In genomic region chr5:142677212-142677611, GRCh38 we compare ENCODE assay signal across 15 cellular contexts. TPM values are rescaled to one million over a fixed set of nuclear protein-coding genes. Genes with fewer than 3 reads are reported as not detected.
"Had no signal": no experiment of that assay in that cellular context is flagged by ENCODE, and none has a peak within 500 bp of the region (broad histone marks: within the 10 kb centered on the region; RNA-seq: fewer than 3 reads in every experiment).

No MANE protein-coding gene starts in this region.

- H3K36me3 ChIP-seq: thoracic aorta had no signal

- DNase-seq: activated CD4-positive, alpha-beta T cell treated with anti-CD3 and anti-CD28 coated beads for 4 hours; activated CD8-positive, alpha-beta memory T cell treated with anti-CD3 and anti-CD28 coated beads, Interleukin-2, amount 50 U/mL, for 4 hours; activated CD8-positive, alpha-beta T cell treated with anti-CD3 and anti-CD28 coated beads for 36 hours; activated naive CD4-positive, alpha-beta T cell treated with anti-CD3 and anti-CD28 coated beads for 36 hours; central memory CD4-positive, alpha-beta T cell; immature natural killer cell; mucosa of descending colon; naive thymus-derived CD8-positive, alpha-beta T cell; right cardiac atrium; stimulated activated CD4-positive, alpha-beta T cell treated with anti-CD3 and anti-CD28 coated beads, Interleukin-2, amount 100 ng/mL, for 24 hours; stimulated activated naive CD4-positive, alpha-beta T cell treated with Interleukin-2 at 50 U/mL for 16 hours had no signal

- H3K27me3 Mint-ChIP-seq: activated CD8-positive, alpha-beta T cell treated with anti-CD3 and anti-CD28 coated beads for 36 hours had no signal

- ATAC-seq: activated CD8-positive, alpha-beta T cell treated with anti-CD3 and anti-CD28 coated beads for 36 hours; esophagus mucosa; mucosa of descending colon; naive thymus-derived CD8-positive, alpha-beta T cell; right cardiac atrium had no signal

- H3K4me1 Mint-ChIP-seq: immature natural killer cell; naive thymus-derived CD8-positive, alpha-beta T cell had no signal

- H3K27ac Mint-ChIP-seq: activated CD8-positive, alpha-beta T cell treated with anti-CD3 and anti-CD28 coated beads for 36 hours; activated naive CD4-positive, alpha-beta T cell treated with anti-CD3 and anti-CD28 coated beads for 36 hours; dendritic cell treated with granulocyte-macrophage colony-stimulating factor and Interleukin-4, amounts not matched to agents 40 ng/mL and 50 ng/mL, for 4 days; immature natural killer cell; naive thymus-derived CD8-positive, alpha-beta T cell had no signal

- H3K36me3 Mint-ChIP-seq: immature natural killer cell; naive thymus-derived CD8-positive, alpha-beta T cell had no signal

- H3K9me3 Mint-ChIP-seq: activated CD8-positive, alpha-beta T cell treated with anti-CD3 and anti-CD28 coated beads for 36 hours; activated naive CD4-positive, alpha-beta T cell treated with anti-CD3 and anti-CD28 coated beads for 36 hours; dendritic cell treated with granulocyte-macrophage colony-stimulating factor and Interleukin-4, amounts not matched to agents 40 ng/mL and 50 ng/mL, for 4 days; immature natural killer cell; naive thymus-derived CD8-positive, alpha-beta T cell had no signal

- H3K4me3 ChIP-seq: mucosa of descending colon, thoracic aorta had no signal

- H3K27ac ChIP-seq: thoracic aorta had no signal

- FAIRE-seq: urothelium cell line had no signal

- H3K4me3 Mint-ChIP-seq: activated CD8-positive, alpha-beta T cell treated with anti-CD3 and anti-CD28 coated beads for 36 hours; activated naive CD4-positive, alpha-beta T cell treated with anti-CD3 and anti-CD28 coated beads for 36 hours; dendritic cell treated with granulocyte-macrophage colony-stimulating factor and Interleukin-4, amounts not matched to agents 40 ng/mL and 50 ng/mL, for 4 days; immature natural killer cell; naive thymus-derived CD8-positive, alpha-beta T cell had no signal

RNA-seq across cellular contexts. Expression of gene FGF1, which starts 8.7 kb away (rescaled TPM):
- total RNA-seq: activated CD8-positive, alpha-beta T cell treated with anti-CD3 and anti-CD28 coated beads for 36 hours; activated naive CD4-positive, alpha-beta T cell treated with anti-CD3 and anti-CD28 coated beads for 36 hours; naive thymus-derived CD8-positive, alpha-beta T cell had no signal
